ENCODE assay signal across 26 cellular contexts in the genomic region with DNA sequence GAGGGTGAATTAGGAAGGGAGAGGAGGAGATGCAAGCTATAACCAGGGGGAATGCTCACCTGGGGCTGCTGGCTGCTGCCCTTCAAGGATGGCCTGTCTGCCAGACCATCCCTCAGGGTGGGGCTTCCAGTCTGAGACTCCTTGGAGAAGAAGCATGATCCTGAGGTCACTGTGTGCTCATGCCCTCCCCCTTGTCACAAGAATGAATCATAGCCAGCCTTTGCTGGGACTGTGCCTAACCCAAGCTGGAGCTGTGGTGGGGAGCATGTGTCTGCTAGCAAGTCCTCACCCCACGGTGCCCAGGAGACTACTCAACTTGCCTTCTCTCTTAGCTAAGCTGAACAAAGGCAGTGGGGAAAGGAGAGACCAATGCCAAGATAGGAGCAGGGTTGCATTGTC.
DNase-seq lines count a peak whose midpoint lies in the region; ATAC-seq lines count a peak whose summit lies in the region.
"Had no signal": no experiment of that assay in that cellular context is flagged by ENCODE, and none has a peak within 500 bp of the region (broad histone marks: within the 10 kb centered on the region; RNA-seq: fewer than 3 reads in every experiment).

No MANE protein-coding gene starts in this region.

- ATAC-seq in activated CD4-positive, alpha-beta T cell treated with anti-CD3 and anti-CD28 coated beads for 36 hours = no peak
- ATAC-seq in GM21619 (IDR thresholded peaks at IDR 0.05; ENCODE audit: unreplicated experiment) = no peak
- no peak for ATAC-seq in T-cell (replicated peaks in 1 of 4)
- ATAC-seq: left lobe of liver; psoas muscle; stimulated activated naive CD8-positive, alpha-beta T cell treated with anti-CD3 and anti-CD28 coated beads, Interleukin-15, Interleukin-2, amounts not matched to agents 100 U/mL and 50 U/mL, for 24 hours had no signal

- no peak overlapping the region for H3K27ac Mint-ChIP-seq in activated CD4-positive, alpha-beta T cell treated with anti-CD3 and anti-CD28 coated beads for 36 hours
- no peak overlapping the region for H3K27ac Mint-ChIP-seq in T-cell
- H3K27ac Mint-ChIP-seq: activated B cell treated with CpG ODN at 0.5 μM for 24 hours, HFFc6 had no signal

- H3K4me1 Mint-ChIP-seq in activated CD4-positive, alpha-beta T cell treated with anti-CD3 and anti-CD28 coated beads for 36 hours = no peaks in the 10 kb centered on the region
- H3K4me1 Mint-ChIP-seq in T-cell = no peaks in the 10 kb centered on the region
- H3K4me1 Mint-ChIP-seq: activated B cell treated with CpG ODN at 0.5 μM for 24 hours had no signal

- POLR2A ChIA-PET in activated CD4-positive, alpha-beta T cell treated with anti-CD3 and anti-CD28 coated beads for 36 hours (lab: Charles Lee) = interaction anchor here (0.6 kb wide), 1 partner anchor 1311 kb away, joined by 3 read pairs; no protein-coding TSS in a partner anchor
- POLR2A ChIA-PET in T-cell (lab: Charles Lee) = no interaction called here

- H3K27me3 Mint-ChIP-seq in activated CD4-positive, alpha-beta T cell treated with anti-CD3 and anti-CD28 coated beads for 36 hours = peaks cover 2% of the 10 kb centered on the region
- H3K27me3 Mint-ChIP-seq in T-cell = peaks cover 3 to 4% of the 10 kb centered on the region in 2 donors
- H3K27me3 Mint-ChIP-seq: activated B cell treated with CpG ODN at 0.5 μM for 24 hours had no signal

- CTCF ChIA-PET in activated CD4-positive, alpha-beta T cell treated with anti-CD3 and anti-CD28 coated beads for 36 hours (lab: Charles Lee) = no interaction called here
- CTCF ChIA-PET in T-cell (lab: Charles Lee) = no interaction called here

- DNase-seq in AG08395 (ENCODE audit: low spot score) = peak; percentile 19
- DNase-seq in G401 (ENCODE audit: low spot score) = peak; percentile 37
- peak; percentile 18 for DNase-seq in cerebellum (ENCODE audit: low spot score)
- DNase-seq in myocyte (ENCODE audit: low read depth) = peak; percentile 45
- no peak for DNase-seq in activated CD4-positive, alpha-beta T cell treated with anti-CD3 and anti-CD28 coated beads for 36 hours
- no peak for DNase-seq in T-cell
- no peak for DNase-seq in HuH-7.5 (ENCODE audit: low spot score)
- DNase-seq: activated B cell treated with CpG ODN at 0.5 μM for 24 hours; activated CD4-positive, alpha-beta T cell treated with anti-CD3 and anti-CD28 coated beads, Interleukin-2, amount 50 U/mL, for 48 hours; activated naive CD4-positive, alpha-beta T cell treated with anti-CD3 and anti-CD28 coated beads, Interleukin-2, amount 50 U/mL, for 16 hours; colonic mucosa; DMS53; effector memory CD4-positive, alpha-beta T cell; erythroblast; HFFc6; NCI-H1092 treated with DMSO at 0.1 percent for 48 hours; NCI-H2029; NCI-H2227 treated with DMSO at 0.1 percent for 48 hours; NCI-H748 treated with DMSO at 0.1 percent for 48 hours; psoas muscle; SJCRH30; stimulated activated naive CD8-positive, alpha-beta T cell treated with anti-CD3 and anti-CD28 coated beads, Interleukin-15, Interleukin-2, amounts not matched to agents 100 U/mL and 50 U/mL, for 24 hours; testis; uterus had no signal

- H3K9me3 Mint-ChIP-seq in activated CD4-positive, alpha-beta T cell treated with anti-CD3 and anti-CD28 coated beads for 36 hours (ENCODE audit: low read depth) = no peaks in the 10 kb centered on the region
- no peaks in the 10 kb centered on the region for H3K9me3 Mint-ChIP-seq in T-cell
- H3K9me3 Mint-ChIP-seq: activated B cell treated with CpG ODN at 0.5 μM for 24 hours, HFFc6 had no signal

- H3K36me3 Mint-ChIP-seq in activated CD4-positive, alpha-beta T cell treated with anti-CD3 and anti-CD28 coated beads for 36 hours (ENCODE audit: low read depth) = no peaks in the 10 kb centered on the region
- no peaks in the 10 kb centered on the region for H3K36me3 Mint-ChIP-seq in T-cell

- no peak overlapping the region for H3K4me3 Mint-ChIP-seq in activated CD4-positive, alpha-beta T cell treated with anti-CD3 and anti-CD28 coated beads for 36 hours
- H3K4me3 Mint-ChIP-seq in T-cell = no peak overlapping the region
- H3K4me3 Mint-ChIP-seq: activated B cell treated with CpG ODN at 0.5 μM for 24 hours, HFFc6 had no signal

- in situ Hi-C loops in G401 (cut with HindIII; ENCODE audit: low sequenced_read_pairs) = no loop called here

- intact Hi-C loops in activated CD4-positive, alpha-beta T cell treated with anti-CD3 and anti-CD28 coated beads for 36 hours (cut with DNase I, micrococcal nuclease) = no loop called here

Comparison
In these comparisons a context has a peak if more than half of its experiments do, and no peak if none do; other contexts are left out.
1. DNase-seq: peak in AG08395 (single experiment), G401 (single experiment), cerebellum (single experiment) and myocyte (single experiment); none in activated CD4-positive, alpha-beta T cell treated with anti-CD3 and anti-CD28 coated beads for 36 hours (single experiment), T-cell (0 of 34) and HuH-7.5 (single experiment).